ENCODE assay signal across 17 cellular contexts in genomic region chr5:91146221-91146620, GRCh38.
DNase-seq lines count a peak whose midpoint lies in the region; ATAC-seq, FAIRE-seq and TF ChIP-seq lines count a peak whose summit lies in the region.
"Had no signal": no experiment of that assay in that cellular context is flagged by ENCODE, and none has a peak within 500 bp of the region (broad histone marks: within the 10 kb centered on the region; RNA-seq: fewer than 3 reads in every experiment).

No MANE protein-coding gene starts in this region.

- no peak overlapping the region for H3K4me3 ChIP-seq in mammary epithelial cell (replicated peaks in 1 of 3; ENCODE audit: insufficient read depth in 1 of 3, low read depth in 2 of 3, low read length in 3 of 3)
- no peak overlapping the region for H3K4me3 ChIP-seq in K562
- no peak overlapping the region for H3K4me3 ChIP-seq in liver (ENCODE audit: low read depth in 1 of 3, low read length in 3 of 3)
- no peak overlapping the region for H3K4me3 ChIP-seq in transverse colon
- H3K4me3 ChIP-seq in body of pancreas = no peak overlapping the region
- H3K4me3 ChIP-seq: cardiac muscle cell had no signal

- DNase-seq in MCF 10A (ENCODE audit: unreplicated experiment) (peak; percentile 70), mammary epithelial cell (no peak), K562 (ENCODE audit: extremely low read depth in 1 of 4, low spot score in 3 of 4) (no peak), transverse colon (no peak), body of pancreas (no peak), NCI-H82 treated with DMSO at 0.1 percent for 48 hours (lab: John Stamatoyannopoulos, UW; ENCODE audit: unreplicated experiment) (no peak), NCI-H1417 treated with DMSO at 0.1 percent for 48 hours (lab: John Stamatoyannopoulos, UW) (no peak)
- DNase-seq: activated naive CD4-positive, alpha-beta T cell treated with Interleukin-2 at 50 U/mL for 16 hours; natural killer cell; NCI-H1105; PC-3; retina had no signal

- no peaks in the 10 kb centered on the region for H3K27me3 Mint-ChIP-seq in MCF 10A (ENCODE audit: insufficient read depth, unreplicated experiment)

- WGBS in mammary epithelial cell (ENCODE audit: low coverage, missing lambda C conversion rate) = 40% methylated on average over 4 of the region's 4 CpGs
- 81% methylated on average over 4 of the region's 4 CpGs for WGBS in K562 (ENCODE audit: insufficient coverage, low coverage, missing lambda C conversion rate)
- WGBS in liver = 25% methylated on average over 4 of the region's 4 CpGs
- WGBS in transverse colon (ENCODE audit: low coverage in 1 of 2), 2 donors = 44 to 57% methylated on average over 4 of the region's 4 CpGs
- WGBS in body of pancreas, 2 donors = 40 to 69% methylated on average over 4 of the region's 4 CpGs

- ATAC-seq in K562 (no peak), body of pancreas (no peak)
- ATAC-seq: activated CD4-positive, CD25-positive, alpha-beta regulatory T cell treated with anti-CD3 and anti-CD28 coated beads, Interleukin-2, amount 50 U/mL, for 24 hours; PC-3 had no signal

- H3K4me3 Mint-ChIP-seq in MCF 10A (ENCODE audit: unreplicated experiment) = no peak overlapping the region
- H3K4me3 Mint-ChIP-seq: natural killer cell had no signal

- no peak overlapping the region for H3K9ac ChIP-seq in mammary epithelial cell (ENCODE audit: insufficient read depth, low read length)
- no peak overlapping the region for H3K9ac ChIP-seq in K562 (ENCODE audit: insufficient read depth in 1 of 2, low read depth in 2 of 2, low read length in 2 of 2)
- H3K9ac ChIP-seq in liver (ENCODE audit: low read depth in 1 of 2, low read length in 2 of 2) = no peak overlapping the region

- no peaks in the 10 kb centered on the region for H3K9me3 Mint-ChIP-seq in MCF 10A (ENCODE audit: unreplicated experiment)
- H3K9me3 Mint-ChIP-seq: natural killer cell had no signal

- FAIRE-seq in K562 (lab: Jason Lieb, UNC) = no peak
- FAIRE-seq: A204.1, endothelial cell of umbilical vein had no signal

- TF ChIP-seq EP300 in K562 (IDR thresholded peaks at IDR 0.05; ENCODE audit: low read length) = no peak
- TF ChIP-seq EP300 in transverse colon (IDR thresholded peaks at IDR 0.05; ENCODE audit: low read depth) = no peak

- no TSS peak for BruUV-seq in MCF 10A (replicated peaks; lab: Mats Ljungman, UMichigan)
- no TSS peak for BruUV-seq in mammary epithelial cell (replicated peaks; lab: Mats Ljungman, UMichigan)
- no TSS peak for BruUV-seq in K562 (replicated peaks; lab: Mats Ljungman, UMichigan)

- dilution Hi-C loops in mammary epithelial cell (cut with HindIII; ENCODE audit: low sequenced_read_pairs) = no loop called here

- CTCF ChIA-PET in MCF 10A (lab: Yijun Ruan, JAX) (interaction anchor here (0.5 to 0.8 kb wide), 3 partner anchors 11 to 267 kb away, joined by 3 to 4 read pairs (median 3); no protein-coding TSS in a partner anchor), mammary epithelial cell (lab: Charles Lee; ENCODE audit: low non-redundant PET) (no interaction called here), K562 (lab: Yijun Ruan, JAX; ENCODE audit: low intra/inter-chr PET ratio) (no interaction called here)

- no peak for TF ChIP-seq CTCF in MCF 10A (IDR thresholded peaks at IDR 0.05; ENCODE audit: unreplicated experiment)
- no peak for TF ChIP-seq CTCF in mammary epithelial cell (conservative IDR thresholded peaks at IDR 0.05 in 1 of 2, IDR thresholded peaks at IDR 0.05 in 1 of 2; ENCODE audit: extremely low read depth in 1 of 2, insufficient read depth in 1 of 2, low read depth in 1 of 2, low read length in 2 of 2)
- no peak for TF ChIP-seq CTCF in K562 (IDR thresholded peaks at IDR 0.05 in 2 of 3, conservative IDR thresholded peaks at IDR 0.05 in 1 of 3; ENCODE audit: insufficient read depth in 2 of 3, low read depth in 1 of 3, low read length in 3 of 3)
- TF ChIP-seq CTCF in liver (IDR thresholded peaks at IDR 0.05; ENCODE audit: low read depth, low read length, missing input control) = no peak
- TF ChIP-seq CTCF in transverse colon (IDR thresholded peaks at IDR 0.05) = no peak
- TF ChIP-seq CTCF in body of pancreas (IDR thresholded peaks at IDR 0.05) = no peak

- H3K27ac ChIP-seq in mammary epithelial cell (ENCODE audit: insufficient read depth, low read depth, low read length) (no peak overlapping the region), K562 (ENCODE audit: extremely low read depth, low read depth, low read length) (no peak overlapping the region), liver (ENCODE audit: low read depth in 1 of 2, low read length in 2 of 2) (peak overlapping the region in 1 of 2 donors; percentile 70), transverse colon (peak overlapping the region; percentile 28 to 61 (median 46)), body of pancreas (no peak overlapping the region)
- H3K27ac ChIP-seq: cardiac muscle cell had no signal

- H4K20me1 ChIP-seq in mammary epithelial cell (ENCODE audit: insufficient read depth, low read length) = no peaks in the 10 kb centered on the region
- no peaks in the 10 kb centered on the region for H4K20me1 ChIP-seq in K562 (replicated peaks; ENCODE audit: control insufficient read depth, insufficient read depth, low read length)

- TF ChIP-seq RAD21 in K562 (CRISPR knock-in tag; conservative IDR thresholded peaks at IDR 0.05 in 1 of 2, IDR thresholded peaks at IDR 0.05 in 1 of 2) = no peak
- no peak for TF ChIP-seq RAD21 in liver (IDR thresholded peaks at IDR 0.05)

- TF ChIP-seq POLR2A in K562 (conservative IDR thresholded peaks at IDR 0.05) = no peak
- no peak for TF ChIP-seq POLR2A in transverse colon (IDR thresholded peaks at IDR 0.05)
- TF ChIP-seq POLR2A in body of pancreas (IDR thresholded peaks at IDR 0.05) = no peak

- H3K36me3 ChIP-seq in mammary epithelial cell (ENCODE audit: insufficient read depth, low read length) = no peaks in the 10 kb centered on the region
- no peaks in the 10 kb centered on the region for H3K36me3 ChIP-seq in K562 (ENCODE audit: control insufficient read depth, insufficient read depth, low read length)
- H3K36me3 ChIP-seq in liver (ENCODE audit: control insufficient read depth in 4 of 4, insufficient read depth in 3 of 4, low read depth in 1 of 4, low read length in 3 of 4) = no peaks in the 10 kb centered on the region
- no peaks in the 10 kb centered on the region for H3K36me3 ChIP-seq in transverse colon
- H3K36me3 ChIP-seq in body of pancreas (replicated peaks in 1 of 2; ENCODE audit: insufficient read depth in 1 of 2, low read depth in 2 of 2) = no peaks in the 10 kb centered on the region
- H3K36me3 ChIP-seq: cardiac muscle cell had no signal

- POLR2A ChIA-PET in MCF 10A (lab: Yijun Ruan, JAX) = interaction anchor here (0.5 to 2.3 kb wide), 12 partner anchors 9 to 249 kb away, joined by 3 to 10 read pairs (median 4); partner anchors contain the start of gene ARRDC3
- POLR2A ChIA-PET in K562 (lab: Yijun Ruan, JAX) = interaction anchor here (0.7 to 1.1 kb wide), 2 partner anchors 9 to 11 kb away, joined by 3 to 4 read pairs; no protein-coding TSS in a partner anchor

- H3K9me3 ChIP-seq in mammary epithelial cell (replicated peaks; ENCODE audit: insufficient read depth, low read length) (no peaks in the 10 kb centered on the region), K562 (replicated peaks; ENCODE audit: control insufficient read depth, insufficient read depth, low read depth, low read length) (no peaks in the 10 kb centered on the region), liver (ENCODE audit: control insufficient read depth in 4 of 4, low read length in 3 of 4) (no peaks in the 10 kb centered on the region), transverse colon (no peaks in the 10 kb centered on the region), body of pancreas (no peaks in the 10 kb centered on the region)

- H3K4me1 Mint-ChIP-seq in MCF 10A (ENCODE audit: insufficient read depth, unreplicated experiment) = peaks cover 12% of the 10 kb centered on the region

- H3K27ac Mint-ChIP-seq in MCF 10A (ENCODE audit: low read depth, unreplicated experiment) = no peak overlapping the region
- H3K27ac Mint-ChIP-seq: natural killer cell had no signal

- H3K27me3 ChIP-seq in mammary epithelial cell (ENCODE audit: insufficient read depth, low read length) (no peaks in the 10 kb centered on the region), K562 (ENCODE audit: control insufficient read depth in 2 of 2, insufficient read depth in 2 of 2, low read length in 2 of 2) (no peaks in the 10 kb centered on the region), liver (ENCODE audit: control insufficient read depth in 4 of 4, insufficient read depth in 4 of 4, low read length in 3 of 4) (no peaks in the 10 kb centered on the region), transverse colon (no peaks in the 10 kb centered on the region), body of pancreas (no peaks in the 10 kb centered on the region)
- H3K27me3 ChIP-seq: cardiac muscle cell had no signal

- H3K4me2 ChIP-seq in mammary epithelial cell (ENCODE audit: insufficient read depth, low read depth, low read length) = no peak overlapping the region
- H3K4me2 ChIP-seq in K562 (ENCODE audit: insufficient read depth, low read length) = no peak overlapping the region

- in situ Hi-C loops in mammary epithelial cell (cut with MboI; ENCODE audit: low sequenced_read_pairs in 2 of 2) = no loop called here
- in situ Hi-C loops in K562 (cut with MboI) = no loop called here
- in situ Hi-C loops in transverse colon (cut with MboI; ENCODE audit: low pct_ligation_motif_present in 1 of 4, low pct_unique_long_range_greater_than_20kb in 1 of 4, low sequenced_read_pairs in 3 of 4) = no loop called here

- H2AFZ ChIP-seq in mammary epithelial cell (ENCODE audit: low read depth, low read length) (no peak overlapping the region), K562 (ENCODE audit: low read depth, low read length) (no peak overlapping the region)

- H3K4me1 ChIP-seq in mammary epithelial cell (ENCODE audit: insufficient read depth, low read length) (peaks cover 8% of the 10 kb centered on the region), K562 (replicated peaks in 1 of 2; ENCODE audit: control insufficient read depth in 2 of 2, insufficient read depth in 2 of 2, low read length in 2 of 2) (no peaks in the 10 kb centered on the region), liver (ENCODE audit: control insufficient read depth in 4 of 4, insufficient read depth in 4 of 4, low read length in 3 of 4) (peaks cover 0 to 19% (median 6%) of the 10 kb centered on the region in 4 donors), transverse colon (peaks cover 0 to 40% (median 21%) of the 10 kb centered on the region in 4 donors), body of pancreas (peaks cover 18% of the 10 kb centered on the region)

- intact Hi-C loops in MCF 10A (cut with micrococcal nuclease) = no loop called here
- intact Hi-C loops in mammary epithelial cell (cut with micrococcal nuclease) = no loop called here
- intact Hi-C loops in K562 (cut with micrococcal nuclease) = no loop called here
- intact Hi-C loops in transverse colon (cut with DNase I; ENCODE audit: low total_unique reads) = no loop called here
- intact Hi-C loops in body of pancreas (cut with DNase I) = no loop called here

- H3K79me2 ChIP-seq in mammary epithelial cell (ENCODE audit: insufficient read depth, low read length) (no peaks in the 10 kb centered on the region), K562 (ENCODE audit: control insufficient read depth, insufficient read depth, low read length) (no peaks in the 10 kb centered on the region)

- no peaks in the 10 kb centered on the region for H3K36me3 Mint-ChIP-seq in MCF 10A (ENCODE audit: insufficient read depth, unreplicated experiment)
- H3K36me3 Mint-ChIP-seq: natural killer cell had no signal

- H3K9me1 ChIP-seq in K562 (ENCODE audit: control insufficient read depth, insufficient read depth, low read length) = no peaks in the 10 kb centered on the region

Comparison
In these comparisons a context has a peak if more than half of its experiments do, and no peak if none do; other contexts are left out.
1. H3K27ac ChIP-seq: peak in transverse colon (4 of 4); none in mammary epithelial cell (single experiment), K562 (single experiment) and body of pancreas (0 of 4).